1 cellular context compared by ENCODE assay signal in the genomic region with DNA sequence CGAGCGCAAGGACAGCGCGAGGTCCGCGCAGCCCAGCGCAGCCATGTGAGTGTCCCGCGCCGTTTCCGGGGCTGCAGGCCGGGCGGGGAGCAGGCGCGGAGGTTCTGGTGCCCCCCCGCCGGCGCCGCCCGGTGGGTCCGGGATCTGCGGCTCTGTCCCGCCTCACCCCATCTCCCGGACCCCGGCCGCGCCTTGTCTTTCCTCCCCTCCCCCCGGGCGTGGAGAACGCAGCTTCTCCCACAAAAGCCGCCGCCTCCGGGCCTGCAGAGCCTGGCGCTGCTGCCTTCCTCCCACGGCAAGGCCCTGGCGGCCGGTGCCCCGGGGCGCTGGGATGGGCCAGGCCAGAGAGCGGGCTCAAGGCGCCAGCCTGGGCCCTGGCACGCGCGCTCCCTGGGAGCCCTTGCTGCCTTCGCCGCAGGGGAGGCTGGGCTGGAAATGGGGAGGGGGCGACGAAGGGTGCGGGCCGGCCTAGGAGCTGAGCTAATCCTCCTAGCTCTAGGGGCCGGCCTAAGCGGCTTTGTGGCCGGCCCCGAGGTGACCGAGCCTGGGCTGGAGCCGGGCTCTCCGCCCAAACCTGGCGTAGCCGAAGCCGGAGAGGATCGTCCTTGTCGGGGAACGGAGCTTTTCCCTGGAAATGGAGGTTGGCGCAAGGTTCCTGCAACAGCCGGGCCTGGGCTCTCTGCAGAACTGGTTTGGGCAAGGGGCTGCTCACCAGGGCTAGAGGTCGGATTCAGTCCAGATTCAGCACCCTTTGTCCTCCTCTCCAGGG.
TF ChIP-seq lines count a peak whose summit lies in the region.

No MANE protein-coding gene starts in this region.

TF ChIP-seq in HEK293, 187 proteins besides CTCF, POLR2A, EP300 and RAD21 (continued from another document and continues in another):
- TF ChIP-seq, protein P1, sequence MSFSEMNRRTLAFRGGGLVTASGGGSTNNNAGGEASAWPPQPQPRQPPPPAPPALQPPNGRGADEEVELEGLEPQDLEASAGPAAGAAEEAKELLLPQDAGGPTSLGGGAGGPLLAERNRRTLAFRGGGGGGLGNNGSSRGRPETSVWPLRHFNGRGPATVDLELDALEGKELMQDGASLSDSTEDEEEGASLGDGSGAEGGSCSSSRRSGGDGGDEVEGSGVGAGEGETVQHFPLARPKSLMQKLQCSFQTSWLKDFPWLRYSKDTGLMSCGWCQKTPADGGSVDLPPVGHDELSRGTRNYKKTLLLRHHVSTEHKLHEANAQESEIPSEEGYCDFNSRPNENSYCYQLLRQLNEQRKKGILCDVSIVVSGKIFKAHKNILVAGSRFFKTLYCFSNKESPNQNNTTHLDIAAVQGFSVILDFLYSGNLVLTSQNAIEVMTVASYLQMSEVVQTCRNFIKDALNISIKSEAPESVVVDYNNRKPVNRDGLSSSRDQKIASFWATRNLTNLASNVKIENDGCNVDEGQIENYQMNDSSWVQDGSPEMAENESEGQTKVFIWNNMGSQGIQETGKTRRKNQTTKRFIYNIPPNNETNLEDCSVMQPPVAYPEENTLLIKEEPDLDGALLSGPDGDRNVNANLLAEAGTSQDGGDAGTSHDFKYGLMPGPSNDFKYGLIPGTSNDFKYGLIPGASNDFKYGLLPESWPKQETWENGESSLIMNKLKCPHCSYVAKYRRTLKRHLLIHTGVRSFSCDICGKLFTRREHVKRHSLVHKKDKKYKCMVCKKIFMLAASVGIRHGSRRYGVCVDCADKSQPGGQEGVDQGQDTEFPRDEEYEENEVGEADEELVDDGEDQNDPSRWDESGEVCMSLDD (tag by site-specific recombination; IDR thresholded peaks at IDR 0.05), result no peak
- TF ChIP-seq ZNF529 (tag by site-specific recombination; IDR thresholded peaks at IDR 0.05; ENCODE audit: insufficient replicate concordance) (no peak), ZNF76 (tag by site-specific recombination; IDR thresholded peaks at IDR 0.05; ENCODE audit: borderline replicate concordance, low read depth) (no peak; the same call in 1 of the 2 replicates), ZNF239 (tag by site-specific recombination; IDR thresholded peaks at IDR 0.05) (no peak), ZNF140 (tag by site-specific recombination; IDR thresholded peaks at IDR 0.05) (no peak), ZNF621 (tag by site-specific recombination; IDR thresholded peaks at IDR 0.05) (no peak), ZNF133 (tag by site-specific recombination; IDR thresholded peaks at IDR 0.05) (no peak), ZNF558 (tag by site-specific recombination; IDR thresholded peaks at IDR 0.05) (no peak), ZBTB48 (tag by site-specific recombination; IDR thresholded peaks at IDR 0.05) (peak; percentile 48; the same call in 1 of the 2 replicates), TCF7L2 (IDR thresholded peaks at IDR 0.05; ENCODE audit: borderline replicate concordance, low read depth, low read length) (no peak), ZNF16 (tag by site-specific recombination; IDR thresholded peaks at IDR 0.05; ENCODE audit: low read depth) (no peak), ZNF24 (tag by site-specific recombination; IDR thresholded peaks at IDR 0.05) (no peak), SETDB1 (IDR thresholded peaks at IDR 0.05; ENCODE audit: insufficient read length, low read length) (no peak), EGR2 (tag by site-specific recombination; IDR thresholded peaks at IDR 0.05; ENCODE audit: low read depth) (peak; percentile 35), REPIN1 (tag by site-specific recombination; IDR thresholded peaks at IDR 0.05; ENCODE audit: low read depth) (no peak), ZNF354C (tag by site-specific recombination; IDR thresholded peaks at IDR 0.05; ENCODE audit: borderline replicate concordance, low read depth) (no peak), SCRT1 (tag by site-specific recombination; IDR thresholded peaks at IDR 0.05; ENCODE audit: borderline replicate concordance) (no peak), ZNF132 (tag by site-specific recombination; IDR thresholded peaks at IDR 0.05; ENCODE audit: borderline replicate concordance) (no peak), ZNF404 (tag by site-specific recombination; IDR thresholded peaks at IDR 0.05) (no peak), ZNF174 (tag by site-specific recombination; IDR thresholded peaks at IDR 0.05) (no peak), ZNF341 (tag by site-specific recombination; IDR thresholded peaks at IDR 0.05; ENCODE audit: low read depth) (peak; percentile 86), ZNF791 (tag by site-specific recombination; IDR thresholded peaks at IDR 0.05) (no peak)
- TF ChIP-seq, protein P2, sequence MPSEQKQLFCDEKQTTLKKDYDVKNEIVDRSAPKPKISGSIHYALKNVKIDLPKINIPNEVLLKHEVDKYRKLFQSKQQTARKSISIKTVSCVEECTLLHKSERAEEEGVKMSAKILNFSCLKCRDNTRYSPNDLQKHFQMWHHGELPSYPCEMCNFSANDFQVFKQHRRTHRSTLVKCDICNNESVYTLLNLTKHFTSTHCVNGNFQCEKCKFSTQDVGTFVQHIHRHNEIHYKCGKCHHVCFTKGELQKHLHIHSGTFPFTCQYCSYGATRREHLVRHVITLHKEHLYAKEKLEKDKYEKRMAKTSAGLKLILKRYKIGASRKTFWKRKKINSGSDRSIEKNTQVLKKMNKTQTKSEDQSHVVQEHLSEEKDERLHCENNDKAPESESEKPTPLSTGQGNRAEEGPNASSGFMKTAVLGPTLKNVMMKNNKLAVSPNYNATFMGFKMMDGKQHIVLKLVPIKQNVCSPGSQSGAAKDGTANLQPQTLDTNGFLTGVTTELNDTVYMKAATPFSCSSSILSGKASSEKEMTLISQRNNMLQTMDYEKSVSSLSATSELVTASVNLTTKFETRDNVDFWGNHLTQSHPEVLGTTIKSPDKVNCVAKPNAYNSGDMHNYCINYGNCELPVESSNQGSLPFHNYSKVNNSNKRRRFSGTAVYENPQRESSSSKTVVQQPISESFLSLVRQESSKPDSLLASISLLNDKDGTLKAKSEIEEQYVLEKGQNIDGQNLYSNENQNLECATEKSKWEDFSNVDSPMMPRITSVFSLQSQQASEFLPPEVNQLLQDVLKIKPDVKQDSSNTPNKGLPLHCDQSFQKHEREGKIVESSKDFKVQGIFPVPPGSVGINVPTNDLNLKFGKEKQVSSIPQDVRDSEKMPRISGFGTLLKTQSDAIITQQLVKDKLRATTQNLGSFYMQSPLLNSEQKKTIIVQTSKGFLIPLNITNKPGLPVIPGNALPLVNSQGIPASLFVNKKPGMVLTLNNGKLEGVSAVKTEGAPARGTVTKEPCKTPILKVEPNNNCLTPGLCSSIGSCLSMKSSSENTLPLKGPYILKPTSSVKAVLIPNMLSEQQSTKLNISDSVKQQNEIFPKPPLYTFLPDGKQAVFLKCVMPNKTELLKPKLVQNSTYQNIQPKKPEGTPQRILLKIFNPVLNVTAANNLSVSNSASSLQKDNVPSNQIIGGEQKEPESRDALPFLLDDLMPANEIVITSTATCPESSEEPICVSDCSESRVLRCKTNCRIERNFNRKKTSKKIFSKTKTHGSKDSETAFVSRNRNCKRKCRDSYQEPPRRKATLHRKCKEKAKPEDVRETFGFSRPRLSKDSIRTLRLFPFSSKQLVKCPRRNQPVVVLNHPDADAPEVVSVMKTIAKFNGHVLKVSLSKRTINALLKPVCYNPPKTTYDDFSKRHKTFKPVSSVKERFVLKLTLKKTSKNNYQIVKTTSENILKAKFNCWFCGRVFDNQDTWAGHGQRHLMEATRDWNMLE (tag by site-specific recombination; conservative IDR thresholded peaks at IDR 0.05; ENCODE audit: low read depth), result no peak
- TF ChIP-seq, protein P3, sequence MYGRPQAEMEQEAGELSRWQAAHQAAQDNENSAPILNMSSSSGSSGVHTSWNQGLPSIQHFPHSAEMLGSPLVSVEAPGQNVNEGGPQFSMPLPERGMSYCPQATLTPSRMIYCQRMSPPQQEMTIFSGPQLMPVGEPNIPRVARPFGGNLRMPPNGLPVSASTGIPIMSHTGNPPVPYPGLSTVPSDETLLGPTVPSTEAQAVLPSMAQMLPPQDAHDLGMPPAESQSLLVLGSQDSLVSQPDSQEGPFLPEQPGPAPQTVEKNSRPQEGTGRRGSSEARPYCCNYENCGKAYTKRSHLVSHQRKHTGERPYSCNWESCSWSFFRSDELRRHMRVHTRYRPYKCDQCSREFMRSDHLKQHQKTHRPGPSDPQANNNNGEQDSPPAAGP (tag by site-specific recombination; IDR thresholded peaks at IDR 0.05), result 0 out of 2 replicates have a peak, but pooled peaks have one; percentile 18
- TF ChIP-seq, protein P4, sequence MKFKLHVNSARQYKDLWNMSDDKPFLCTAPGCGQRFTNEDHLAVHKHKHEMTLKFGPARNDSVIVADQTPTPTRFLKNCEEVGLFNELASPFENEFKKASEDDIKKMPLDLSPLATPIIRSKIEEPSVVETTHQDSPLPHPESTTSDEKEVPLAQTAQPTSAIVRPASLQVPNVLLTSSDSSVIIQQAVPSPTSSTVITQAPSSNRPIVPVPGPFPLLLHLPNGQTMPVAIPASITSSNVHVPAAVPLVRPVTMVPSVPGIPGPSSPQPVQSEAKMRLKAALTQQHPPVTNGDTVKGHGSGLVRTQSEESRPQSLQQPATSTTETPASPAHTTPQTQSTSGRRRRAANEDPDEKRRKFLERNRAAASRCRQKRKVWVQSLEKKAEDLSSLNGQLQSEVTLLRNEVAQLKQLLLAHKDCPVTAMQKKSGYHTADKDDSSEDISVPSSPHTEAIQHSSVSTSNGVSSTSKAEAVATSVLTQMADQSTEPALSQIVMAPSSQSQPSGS (tag by site-specific recombination; IDR thresholded peaks at IDR 0.05; ENCODE audit: low read depth), result no peak
- TF ChIP-seq, protein P5, sequence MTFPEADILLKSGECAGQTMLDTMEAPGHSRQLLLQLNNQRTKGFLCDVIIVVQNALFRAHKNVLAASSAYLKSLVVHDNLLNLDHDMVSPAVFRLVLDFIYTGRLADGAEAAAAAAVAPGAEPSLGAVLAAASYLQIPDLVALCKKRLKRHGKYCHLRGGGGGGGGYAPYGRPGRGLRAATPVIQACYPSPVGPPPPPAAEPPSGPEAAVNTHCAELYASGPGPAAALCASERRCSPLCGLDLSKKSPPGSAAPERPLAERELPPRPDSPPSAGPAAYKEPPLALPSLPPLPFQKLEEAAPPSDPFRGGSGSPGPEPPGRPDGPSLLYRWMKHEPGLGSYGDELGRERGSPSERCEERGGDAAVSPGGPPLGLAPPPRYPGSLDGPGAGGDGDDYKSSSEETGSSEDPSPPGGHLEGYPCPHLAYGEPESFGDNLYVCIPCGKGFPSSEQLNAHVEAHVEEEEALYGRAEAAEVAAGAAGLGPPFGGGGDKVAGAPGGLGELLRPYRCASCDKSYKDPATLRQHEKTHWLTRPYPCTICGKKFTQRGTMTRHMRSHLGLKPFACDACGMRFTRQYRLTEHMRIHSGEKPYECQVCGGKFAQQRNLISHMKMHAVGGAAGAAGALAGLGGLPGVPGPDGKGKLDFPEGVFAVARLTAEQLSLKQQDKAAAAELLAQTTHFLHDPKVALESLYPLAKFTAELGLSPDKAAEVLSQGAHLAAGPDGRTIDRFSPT (tag by site-specific recombination; IDR thresholded peaks at IDR 0.05), result peak; percentile 73
- TF ChIP-seq, protein P6, sequence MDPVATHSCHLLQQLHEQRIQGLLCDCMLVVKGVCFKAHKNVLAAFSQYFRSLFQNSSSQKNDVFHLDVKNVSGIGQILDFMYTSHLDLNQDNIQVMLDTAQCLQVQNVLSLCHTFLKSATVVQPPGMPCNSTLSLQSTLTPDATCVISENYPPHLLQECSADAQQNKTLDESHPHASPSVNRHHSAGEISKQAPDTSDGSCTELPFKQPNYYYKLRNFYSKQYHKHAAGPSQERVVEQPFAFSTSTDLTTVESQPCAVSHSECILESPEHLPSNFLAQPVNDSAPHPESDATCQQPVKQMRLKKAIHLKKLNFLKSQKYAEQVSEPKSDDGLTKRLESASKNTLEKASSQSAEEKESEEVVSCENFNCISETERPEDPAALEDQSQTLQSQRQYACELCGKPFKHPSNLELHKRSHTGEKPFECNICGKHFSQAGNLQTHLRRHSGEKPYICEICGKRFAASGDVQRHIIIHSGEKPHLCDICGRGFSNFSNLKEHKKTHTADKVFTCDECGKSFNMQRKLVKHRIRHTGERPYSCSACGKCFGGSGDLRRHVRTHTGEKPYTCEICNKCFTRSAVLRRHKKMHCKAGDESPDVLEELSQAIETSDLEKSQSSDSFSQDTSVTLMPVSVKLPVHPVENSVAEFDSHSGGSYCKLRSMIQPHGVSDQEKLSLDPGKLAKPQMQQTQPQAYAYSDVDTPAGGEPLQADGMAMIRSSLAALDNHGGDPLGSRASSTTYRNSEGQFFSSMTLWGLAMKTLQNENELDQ (tag by site-specific recombination; IDR thresholded peaks at IDR 0.05; ENCODE audit: low read depth), result no peak
- TF ChIP-seq, protein P7, sequence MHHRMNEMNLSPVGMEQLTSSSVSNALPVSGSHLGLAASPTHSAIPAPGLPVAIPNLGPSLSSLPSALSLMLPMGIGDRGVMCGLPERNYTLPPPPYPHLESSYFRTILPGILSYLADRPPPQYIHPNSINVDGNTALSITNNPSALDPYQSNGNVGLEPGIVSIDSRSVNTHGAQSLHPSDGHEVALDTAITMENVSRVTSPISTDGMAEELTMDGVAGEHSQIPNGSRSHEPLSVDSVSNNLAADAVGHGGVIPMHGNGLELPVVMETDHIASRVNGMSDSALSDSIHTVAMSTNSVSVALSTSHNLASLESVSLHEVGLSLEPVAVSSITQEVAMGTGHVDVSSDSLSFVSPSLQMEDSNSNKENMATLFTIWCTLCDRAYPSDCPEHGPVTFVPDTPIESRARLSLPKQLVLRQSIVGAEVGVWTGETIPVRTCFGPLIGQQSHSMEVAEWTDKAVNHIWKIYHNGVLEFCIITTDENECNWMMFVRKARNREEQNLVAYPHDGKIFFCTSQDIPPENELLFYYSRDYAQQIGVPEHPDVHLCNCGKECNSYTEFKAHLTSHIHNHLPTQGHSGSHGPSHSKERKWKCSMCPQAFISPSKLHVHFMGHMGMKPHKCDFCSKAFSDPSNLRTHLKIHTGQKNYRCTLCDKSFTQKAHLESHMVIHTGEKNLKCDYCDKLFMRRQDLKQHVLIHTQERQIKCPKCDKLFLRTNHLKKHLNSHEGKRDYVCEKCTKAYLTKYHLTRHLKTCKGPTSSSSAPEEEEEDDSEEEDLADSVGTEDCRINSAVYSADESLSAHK (tag by site-specific recombination; IDR thresholded peaks at IDR 0.05), result no peak
- TF ChIP-seq, protein P8, sequence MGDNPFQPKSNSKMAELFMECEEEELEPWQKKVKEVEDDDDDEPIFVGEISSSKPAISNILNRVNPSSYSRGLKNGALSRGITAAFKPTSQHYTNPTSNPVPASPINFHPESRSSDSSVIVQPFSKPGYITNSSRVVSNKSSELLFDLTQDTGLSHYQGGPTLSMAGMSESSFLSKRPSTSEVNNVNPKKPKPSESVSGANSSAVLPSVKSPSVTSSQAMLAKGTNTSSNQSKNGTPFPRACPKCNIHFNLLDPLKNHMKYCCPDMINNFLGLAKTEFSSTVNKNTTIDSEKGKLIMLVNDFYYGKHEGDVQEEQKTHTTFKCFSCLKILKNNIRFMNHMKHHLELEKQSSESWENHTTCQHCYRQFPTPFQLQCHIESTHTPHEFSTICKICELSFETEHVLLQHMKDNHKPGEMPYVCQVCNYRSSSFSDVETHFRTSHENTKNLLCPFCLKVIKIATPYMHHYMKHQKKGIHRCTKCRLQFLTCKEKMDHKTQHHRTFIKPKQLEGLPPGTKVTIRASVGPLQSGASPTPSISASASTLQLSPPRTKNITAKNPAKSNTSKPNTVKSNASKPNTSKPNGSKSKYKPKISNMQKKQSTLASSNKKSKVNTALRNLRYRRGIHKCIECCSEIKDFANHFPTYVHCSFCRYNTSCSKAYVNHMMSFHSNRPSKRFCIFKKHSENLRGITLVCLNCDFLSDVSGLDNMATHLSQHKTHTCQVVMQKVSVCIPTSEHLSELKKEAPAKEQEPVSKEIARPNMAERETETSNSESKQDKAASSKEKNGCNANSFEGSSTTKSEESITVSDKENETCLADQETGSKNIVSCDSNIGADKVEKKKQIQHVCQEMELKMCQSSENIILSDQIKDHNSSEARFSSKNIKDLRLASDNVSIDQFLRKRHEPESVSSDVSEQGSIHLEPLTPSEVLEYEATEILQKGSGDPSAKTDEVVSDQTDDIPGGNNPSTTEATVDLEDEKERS (tag by site-specific recombination; IDR thresholded peaks at IDR 0.05), result no peak
